In the genomic region with DNA sequence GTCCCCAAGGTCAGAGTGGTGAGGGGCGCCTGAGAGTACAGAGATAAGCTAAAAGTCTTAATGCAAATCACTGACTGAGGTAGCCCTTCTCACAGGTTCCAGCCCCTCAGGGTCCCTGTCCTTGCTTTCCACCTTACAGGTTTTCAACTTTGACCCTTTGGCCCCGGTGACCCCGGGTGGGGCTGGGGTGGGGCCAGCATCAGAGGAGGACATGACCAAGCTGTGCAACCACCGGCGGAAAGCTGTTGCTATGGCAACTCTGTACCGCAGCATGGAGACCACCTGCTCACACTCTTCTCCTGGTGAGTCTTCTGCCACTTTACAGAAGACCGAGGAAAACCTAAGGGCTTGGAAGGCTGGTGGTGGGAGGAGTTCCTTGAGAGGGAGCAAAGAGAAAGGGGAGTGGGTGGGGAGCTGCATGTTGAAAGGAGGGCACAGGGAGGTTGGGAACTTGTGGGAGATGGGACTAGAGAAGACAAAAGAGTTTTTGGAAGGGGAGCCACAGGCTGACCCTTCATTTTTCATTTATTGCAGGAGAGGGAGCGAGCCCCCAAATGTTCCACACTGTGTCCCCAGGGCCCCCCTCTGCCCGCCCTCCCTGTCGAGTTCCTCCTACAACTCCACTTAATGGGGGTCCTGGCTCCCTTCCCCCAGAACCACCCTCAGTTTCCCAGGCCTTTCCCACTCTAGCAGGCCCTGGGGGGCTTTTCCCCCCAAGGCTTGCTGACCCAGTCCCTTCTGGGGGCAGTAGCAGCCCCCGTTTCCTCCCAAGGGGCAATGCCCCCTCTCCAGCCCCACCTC, we compare ENCODE assay signal across 9 cellular contexts. TPM values are rescaled to one million over a fixed set of nuclear protein-coding genes. Genes with fewer than 3 reads are reported as not detected.
DNase-seq lines count a peak whose midpoint lies in the region; ATAC-seq and TF ChIP-seq lines count a peak whose summit lies in the region.
"Had no signal": no experiment of that assay in that cellular context is flagged by ENCODE, and none has a peak within 500 bp of the region (broad histone marks: within the 10 kb centered on the region; RNA-seq: fewer than 3 reads in every experiment).

No MANE protein-coding gene starts in this region.

- peaks cover 31% of the 10 kb centered on the region for H4K20me1 ChIP-seq in DND-41 (ENCODE audit: insufficient read depth, low read length)

- H3K9me3 ChIP-seq in DND-41 (ENCODE audit: insufficient read depth, low read length, severe bottlenecking) (no peaks in the 10 kb centered on the region), Peyer's patch (no peaks in the 10 kb centered on the region), upper lobe of left lung (no peaks in the 10 kb centered on the region)

- peak overlapping the region; percentile 60 for H3K9ac ChIP-seq in DND-41 (ENCODE audit: low read depth, low read length)

- H3K27me3 Mint-ChIP-seq in endothelial cell (ENCODE audit: unreplicated experiment) = peaks cover 36% of the 10 kb centered on the region

- peak overlapping the region; percentile 92 for H3K27ac ChIP-seq in DND-41 (ENCODE audit: low read length)
- peak overlapping the region in 1 of 4 donors; percentile 18 for H3K27ac ChIP-seq in Peyer's patch
- H3K27ac ChIP-seq in upper lobe of left lung = peak overlapping the region in 2 of 4 donors; percentile 96 to 99

- H3K4me1 ChIP-seq in DND-41 (ENCODE audit: insufficient read depth, low read length) (peaks cover 54% of the 10 kb centered on the region), Peyer's patch (peaks cover 4 to 41% (median 20%) of the 10 kb centered on the region in 4 donors), upper lobe of left lung (peaks cover 31 to 46% (median 36%) of the 10 kb centered on the region in 4 donors)

- DNase-seq in DND-41 (no peak), Peyer's patch (peak in 2 of 3 donors; percentile 61 to 63), endothelial cell (ENCODE audit: low spot score) (no peak), skeletal muscle cell (ENCODE audit: low read depth) (no peak), upper lobe of left lung (no peak), SW480 (ENCODE audit: low spot score) (no peak)
- DNase-seq: NCI-H1048, T-helper 9 cell had no signal

- WGBS in upper lobe of left lung, 2 donors = 65 to 73% methylated on average over 10 to 11 of the region's 11 CpGs

- TF ChIP-seq CTCF in DND-41 (IDR thresholded peaks at IDR 0.05; ENCODE audit: borderline replicate concordance, extremely low read depth, low read length, poor library complexity, severe bottlenecking) (no peak), Peyer's patch (IDR thresholded peaks at IDR 0.05) (no peak), endothelial cell (IDR thresholded peaks at IDR 0.05; ENCODE audit: unreplicated experiment) (no peak), upper lobe of left lung (IDR thresholded peaks at IDR 0.05) (no peak)

- TF ChIP-seq EP300 in upper lobe of left lung (IDR thresholded peaks at IDR 0.05) = no peak

- H3K36me3 ChIP-seq in DND-41 (ENCODE audit: insufficient read depth, low read length) = peaks cover 67% of the 10 kb centered on the region
- peaks cover 0 to 51% (median 4%) of the 10 kb centered on the region in 3 donors for H3K36me3 ChIP-seq in Peyer's patch
- H3K36me3 ChIP-seq in upper lobe of left lung = peaks cover 42 to 61% (median 55%) of the 10 kb centered on the region in 4 donors

- peak overlapping the region; percentile 95 for H3K4me3 Mint-ChIP-seq in endothelial cell (ENCODE audit: unreplicated experiment)

- H3K36me3 Mint-ChIP-seq in endothelial cell (ENCODE audit: low read depth, unreplicated experiment) = peaks cover 23% of the 10 kb centered on the region

- peak overlapping the region; percentile 72 for H3K4me2 ChIP-seq in DND-41 (ENCODE audit: insufficient read depth, low read length)

- H2AFZ ChIP-seq in DND-41 (ENCODE audit: low read depth, low read length) = no peak overlapping the region

- H3K27me3 ChIP-seq in DND-41 (ENCODE audit: insufficient read depth, low read length, poor library complexity) (no peaks in the 10 kb centered on the region), Peyer's patch (no peaks in the 10 kb centered on the region), upper lobe of left lung (no peaks in the 10 kb centered on the region)

- H3K9me3 Mint-ChIP-seq in endothelial cell (ENCODE audit: unreplicated experiment) = no peaks in the 10 kb centered on the region

- H3K4me1 Mint-ChIP-seq in endothelial cell (ENCODE audit: unreplicated experiment) = peaks cover 26% of the 10 kb centered on the region

- TF ChIP-seq POLR2A in Peyer's patch (IDR thresholded peaks at IDR 0.05) (no peak), upper lobe of left lung (IDR thresholded peaks at IDR 0.05) (no peak)

- peaks cover 53% of the 10 kb centered on the region for H3K79me2 ChIP-seq in DND-41 (ENCODE audit: insufficient read depth, low read length)

- peak overlapping the region in 1 of 2 experiments; percentile 86; a peak in 3 of 4 replicates for H3K4me3 ChIP-seq in DND-41 (ENCODE audit: low read depth in 1 of 2, low read length in 2 of 2)
- H3K4me3 ChIP-seq in Peyer's patch = no peak overlapping the region
- peak overlapping the region; percentile 77 for H3K4me3 ChIP-seq in skeletal muscle cell (ENCODE audit: low read depth, low read length)
- peak overlapping the region in 1 of 4 donors; percentile 94 for H3K4me3 ChIP-seq in upper lobe of left lung

- no peak for ATAC-seq in DND-41 (ENCODE audit: insufficient read depth, low read depth)
- no peak for ATAC-seq in HG02884 (IDR thresholded peaks at IDR 0.05; ENCODE audit: unreplicated experiment)
- ATAC-seq in upper lobe of left lung (ENCODE audit: low FRiP score in 2 of 2) = no peak

- H3K27ac Mint-ChIP-seq in endothelial cell (ENCODE audit: unreplicated experiment) = peak overlapping the region; percentile 81

RNA-seq across cellular contexts. Expression of a gene that starts 2.4 kb away (rescaled TPM):
- total RNA-seq in Peyer's patch = 100 to 1,000 TPM in 1 of 4 donors, 10 to 100 TPM in 3; 38.0 to 144 (median 71.5) TPM
- 99.0 TPM for total RNA-seq in endothelial cell (ENCODE audit: unreplicated experiment)
- 100 to 1,000 TPM in 3 of 6 donors, 10 to 100 TPM in 3; 25.1 to 184 (median 94.7) TPM for total RNA-seq in upper lobe of left lung

RNA-seq across cellular contexts. Expression of a gene that starts 4.7 kb away (rescaled TPM):
- total RNA-seq in Peyer's patch = 10 to 100 TPM in 3 of 4 donors, 1 to 10 TPM in 1; 9.1 to 44.6 (median 24.0) TPM
- 4.2 TPM for total RNA-seq in endothelial cell (ENCODE audit: unreplicated experiment)
- 10 to 100 TPM; 26.1 to 45.1 (median 33.1) TPM for total RNA-seq in upper lobe of left lung

RNA-seq across cellular contexts. Expression of a gene that starts 22.0 kb away (rescaled TPM):
- total RNA-seq in Peyer's patch (100 to 1,000 TPM; 161 to 326 (median 229) TPM), endothelial cell (ENCODE audit: unreplicated experiment) (195 TPM), upper lobe of left lung (100 to 1,000 TPM in 4 of 6 donors, 10 to 100 TPM in 2; 83.1 to 145 (median 110) TPM)

RNA-seq across cellular contexts. Expression of a gene that starts 24.8 kb away (rescaled TPM):
- total RNA-seq in Peyer's patch (1 to 10 TPM in 2 of 4 donors, under 1 TPM in 2; 0.35 to 2.5 (median 1.4) TPM), endothelial cell (ENCODE audit: unreplicated experiment) (0.46 TPM), upper lobe of left lung (under 1 TPM in 5 of 6 donors, not detected in 1; 0.06 to 0.39 (median 0.20) TPM)

RNA-seq across cellular contexts. Expression of a gene that starts 37.1 kb away (rescaled TPM):
- total RNA-seq in Peyer's patch = 10 to 100 TPM; 40.6 to 97.4 (median 63.5) TPM
- total RNA-seq in endothelial cell (ENCODE audit: unreplicated experiment) = 183 TPM
- 100 to 1,000 TPM in 3 of 6 donors, 10 to 100 TPM in 3; 73.9 to 189 (median 101) TPM for total RNA-seq in upper lobe of left lung

Comparison
In these comparisons a context has a peak if more than half of its experiments do, and no peak if none do; other contexts are left out.
1. DNase-seq: peak in Peyer's patch (2 of 3); none in DND-41 (single experiment), endothelial cell (single experiment), skeletal muscle cell (single experiment), upper lobe of left lung (0 of 2) and SW480 (single experiment).